1 cellular context compared by ENCODE assay signal in the genomic region with DNA sequence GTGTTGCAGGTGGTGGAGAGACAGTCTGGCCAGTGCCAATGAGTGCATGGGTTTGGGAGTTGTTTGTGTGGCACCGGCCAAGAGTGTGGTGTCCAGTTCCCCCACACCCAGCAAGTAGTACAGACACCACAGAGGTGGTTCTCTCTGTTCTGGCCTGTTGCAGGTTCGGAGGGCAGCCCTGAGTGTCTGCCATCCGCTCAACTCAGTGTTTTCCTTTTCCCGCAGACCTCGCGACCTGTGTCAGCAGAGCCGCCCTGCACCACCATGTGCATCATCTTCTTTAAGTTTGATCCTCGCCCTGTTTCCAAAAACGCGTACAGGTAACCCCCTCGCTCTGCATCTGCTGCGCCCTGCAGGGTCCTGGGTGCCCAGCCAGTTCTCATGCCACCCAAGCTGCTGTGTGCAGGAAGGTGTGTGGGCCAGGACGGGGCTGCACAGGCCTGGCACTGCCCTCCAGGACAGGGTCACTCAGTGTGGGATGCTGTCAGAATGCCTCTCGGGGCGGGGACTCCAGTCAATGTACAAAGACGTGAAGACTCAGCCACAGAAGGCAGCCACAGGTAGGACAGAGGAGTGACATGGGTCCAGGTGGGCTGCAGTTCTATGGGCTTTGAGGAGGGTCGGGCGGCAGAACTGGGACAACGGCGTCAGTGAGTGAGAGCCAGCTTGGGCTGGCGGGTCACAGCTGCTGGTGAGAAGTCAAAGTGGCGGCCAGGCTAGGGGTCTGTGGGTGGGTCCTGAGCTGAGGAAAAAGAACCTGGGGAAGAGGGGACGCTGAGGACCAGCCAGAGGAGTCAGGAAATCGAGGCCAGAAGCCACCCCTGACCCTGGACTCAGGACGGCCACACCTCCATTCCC.
TF ChIP-seq lines count a peak whose summit lies in the region.

No MANE protein-coding gene starts in this region.

TF ChIP-seq in K562, 482 proteins besides CTCF, POLR2A, EP300 and RAD21 (continued from another document):
- TF ChIP-seq ZBTB12 (CRISPR knock-in tag; IDR thresholded peaks at IDR 0.05), result no peak
- no peak for TF ChIP-seq RNF219 (CRISPR knock-in tag; IDR thresholded peaks at IDR 0.05)
- TF ChIP-seq ZNF212 (CRISPR knock-in tag; IDR thresholded peaks at IDR 0.05), result no peak
- TF ChIP-seq HINFP (tag; conservative IDR thresholded peaks at IDR 0.05; ENCODE audit: low read depth), result no peak
- no peak for TF ChIP-seq IFI16 (CRISPR knock-in tag; IDR thresholded peaks at IDR 0.05)
- TF ChIP-seq, protein P1, sequence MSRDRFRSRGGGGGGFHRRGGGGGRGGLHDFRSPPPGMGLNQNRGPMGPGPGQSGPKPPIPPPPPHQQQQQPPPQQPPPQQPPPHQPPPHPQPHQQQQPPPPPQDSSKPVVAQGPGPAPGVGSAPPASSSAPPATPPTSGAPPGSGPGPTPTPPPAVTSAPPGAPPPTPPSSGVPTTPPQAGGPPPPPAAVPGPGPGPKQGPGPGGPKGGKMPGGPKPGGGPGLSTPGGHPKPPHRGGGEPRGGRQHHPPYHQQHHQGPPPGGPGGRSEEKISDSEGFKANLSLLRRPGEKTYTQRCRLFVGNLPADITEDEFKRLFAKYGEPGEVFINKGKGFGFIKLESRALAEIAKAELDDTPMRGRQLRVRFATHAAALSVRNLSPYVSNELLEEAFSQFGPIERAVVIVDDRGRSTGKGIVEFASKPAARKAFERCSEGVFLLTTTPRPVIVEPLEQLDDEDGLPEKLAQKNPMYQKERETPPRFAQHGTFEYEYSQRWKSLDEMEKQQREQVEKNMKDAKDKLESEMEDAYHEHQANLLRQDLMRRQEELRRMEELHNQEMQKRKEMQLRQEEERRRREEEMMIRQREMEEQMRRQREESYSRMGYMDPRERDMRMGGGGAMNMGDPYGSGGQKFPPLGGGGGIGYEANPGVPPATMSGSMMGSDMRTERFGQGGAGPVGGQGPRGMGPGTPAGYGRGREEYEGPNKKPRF (IDR thresholded peaks at IDR 0.05; ENCODE audit: low read depth, low read length), result no peak
- TF ChIP-seq HMGXB4 (CRISPR knock-in tag; IDR thresholded peaks at IDR 0.05), result 0 out of 2 replicates have a peak, but pooled peaks have one; percentile 9
- no peak for TF ChIP-seq ZNF668 (CRISPR knock-in tag; IDR thresholded peaks at IDR 0.05)
- TF ChIP-seq HDAC8 (tag; IDR thresholded peaks at IDR 0.05), result no peak
- no peak for TF ChIP-seq NCOA1 (IDR thresholded peaks at IDR 0.05; ENCODE audit: low read depth)
- TF ChIP-seq ZNF395 (CRISPR knock-in tag; IDR thresholded peaks at IDR 0.05), result no peak
- no peak for TF ChIP-seq ZNF785 (CRISPR knock-in tag; IDR thresholded peaks at IDR 0.05)
- TF ChIP-seq, protein P2, sequence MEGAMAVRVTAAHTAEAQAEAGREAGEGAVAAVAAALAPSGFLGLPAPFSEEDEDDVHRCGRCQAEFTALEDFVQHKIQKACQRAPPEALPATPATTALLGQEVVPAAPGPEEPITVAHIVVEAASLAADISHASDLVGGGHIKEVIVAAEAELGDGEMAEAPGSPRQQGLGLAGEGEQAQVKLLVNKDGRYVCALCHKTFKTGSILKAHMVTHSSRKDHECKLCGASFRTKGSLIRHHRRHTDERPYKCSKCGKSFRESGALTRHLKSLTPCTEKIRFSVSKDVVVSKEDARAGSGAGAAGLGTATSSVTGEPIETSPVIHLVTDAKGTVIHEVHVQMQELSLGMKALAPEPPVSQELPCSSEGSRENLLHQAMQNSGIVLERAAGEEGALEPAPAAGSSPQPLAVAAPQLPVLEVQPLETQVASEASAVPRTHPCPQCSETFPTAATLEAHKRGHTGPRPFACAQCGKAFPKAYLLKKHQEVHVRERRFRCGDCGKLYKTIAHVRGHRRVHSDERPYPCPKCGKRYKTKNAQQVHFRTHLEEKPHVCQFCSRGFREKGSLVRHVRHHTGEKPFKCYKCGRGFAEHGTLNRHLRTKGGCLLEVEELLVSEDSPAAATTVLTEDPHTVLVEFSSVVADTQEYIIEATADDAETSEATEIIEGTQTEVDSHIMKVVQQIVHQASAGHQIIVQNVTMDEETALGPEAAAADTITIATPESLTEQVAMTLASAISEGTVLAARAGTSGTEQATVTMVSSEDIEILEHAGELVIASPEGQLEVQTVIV (CRISPR knock-in tag; IDR thresholded peaks at IDR 0.05; ENCODE audit: borderline replicate concordance), result no peak
- TF ChIP-seq CREBBP (IDR thresholded peaks at IDR 0.05; ENCODE audit: low read depth, low read length), result no peak
- TF ChIP-seq MYC (IDR thresholded peaks at IDR 0.05; ENCODE audit: low read depth, low read length), result no peak
- peak; percentile 53; the same call in 1 of the 2 replicates for TF ChIP-seq MYC (CRISPR knock-in tag; IDR thresholded peaks at IDR 0.05; ENCODE audit: borderline replicate concordance, low read depth)
- no peak for TF ChIP-seq FIP1L1 (IDR thresholded peaks at IDR 0.05; ENCODE audit: low read depth, low read length, poor library complexity, severe bottlenecking)
- TF ChIP-seq BRCA1 (IDR thresholded peaks at IDR 0.05), result no peak
- no peak for TF ChIP-seq BRCA1 (CRISPR knock-in tag; IDR thresholded peaks at IDR 0.05)
- TF ChIP-seq MCM5 (IDR thresholded peaks at IDR 0.05; ENCODE audit: low read depth), result no peak
- TF ChIP-seq, protein P3, sequence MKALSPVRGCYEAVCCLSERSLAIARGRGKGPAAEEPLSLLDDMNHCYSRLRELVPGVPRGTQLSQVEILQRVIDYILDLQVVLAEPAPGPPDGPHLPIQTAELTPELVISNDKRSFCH (CRISPR knock-in tag; IDR thresholded peaks at IDR 0.05), result no peak
- TF ChIP-seq, protein P3 (tag; IDR thresholded peaks at IDR 0.05), result no peak
- no peak for TF ChIP-seq ZSCAN32 (CRISPR knock-in tag; IDR thresholded peaks at IDR 0.05)
- no peak for TF ChIP-seq MAFK (IDR thresholded peaks at IDR 0.05; ENCODE audit: low read length)
- no peak for TF ChIP-seq HIVEP1 (CRISPR knock-in tag; IDR thresholded peaks at IDR 0.05)
